17 cellular contexts compared by ENCODE assay signal in the genomic region with DNA sequence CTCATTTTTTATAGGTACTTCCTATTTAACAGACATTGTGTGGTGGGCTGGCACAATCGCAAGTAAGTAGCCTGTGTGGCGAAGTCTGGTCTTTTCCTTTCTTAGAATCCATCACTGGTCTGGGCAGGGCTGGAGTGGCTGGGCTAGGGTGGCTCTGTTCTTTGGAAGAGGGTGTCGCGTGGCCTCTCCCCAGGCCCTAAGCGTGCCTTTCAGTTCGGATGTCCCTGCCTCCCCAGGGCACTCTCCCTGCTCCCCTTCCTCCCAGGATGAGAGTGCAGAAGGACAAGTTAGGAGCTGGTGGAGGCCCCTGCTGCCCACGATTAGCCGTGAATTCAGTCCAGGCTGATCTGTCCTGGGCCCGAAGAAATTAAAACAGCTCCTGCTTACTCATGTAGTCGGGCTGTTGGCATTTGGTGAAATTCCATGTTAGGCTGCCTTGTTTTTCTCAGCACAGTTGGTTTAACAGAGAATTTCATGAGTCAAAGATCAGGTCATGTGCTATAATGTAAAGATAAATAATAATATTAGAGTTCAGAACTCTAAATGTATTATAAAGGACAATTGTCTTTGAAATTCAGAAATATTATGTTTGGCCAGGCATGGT. TPM values are rescaled to one million over a fixed set of nuclear protein-coding genes. Genes with fewer than 3 reads are reported as not detected.
DNase-seq lines count a peak whose midpoint lies in the region; FAIRE-seq and TF ChIP-seq lines count a peak whose summit lies in the region.
"Had no signal": no experiment of that assay in that cellular context is flagged by ENCODE, and none has a peak within 500 bp of the region (broad histone marks: within the 10 kb centered on the region; RNA-seq: fewer than 3 reads in every experiment).

No MANE protein-coding gene starts in this region.

- no peaks in the 10 kb centered on the region for H3K79me2 ChIP-seq in GM23248 (ENCODE audit: insufficient read depth)
- H3K79me2 ChIP-seq: parathyroid adenoma had no signal

- H4K20me1 ChIP-seq in BLaER1 (peaks cover 29% of the 10 kb centered on the region), GM23248 (ENCODE audit: insufficient read depth) (no peaks in the 10 kb centered on the region)

- DNase-seq in GM23248: peak; percentile 6
- DNase-seq in adipocyte (ENCODE audit: low read depth): peak; percentile 17
- DNase-seq in mesenteric fat pad (ENCODE audit: low spot score): peak; percentile 86
- no peak for DNase-seq in small intestine
- no peak for DNase-seq in NCI-H2029 (lab: John Stamatoyannopoulos, UW)
- no peak for DNase-seq in GM10266 (ENCODE audit: extremely low spot score)
- DNase-seq: activated CD8-positive, alpha-beta memory T cell treated with anti-CD3 and anti-CD28 coated beads for 24 hours; activated T-cell treated with anti-CD3 and anti-CD28 coated beads, Interleukin-2, amount 50 U/mL, for 48 hours; Karpas-422; naive thymus-derived CD4-positive, alpha-beta T cell; NCI-H187; NCI-H226; NCI-H774 had no signal

- H3K4me2 ChIP-seq in BLaER1: peak overlapping the region; percentile 74
- no peak overlapping the region for H3K4me2 ChIP-seq in GM23248 (ENCODE audit: unreplicated experiment)

- H3K9me3 ChIP-seq in BLaER1: no peaks in the 10 kb centered on the region
- H3K9me3 ChIP-seq in GM23248 (ENCODE audit: low read depth): no peaks in the 10 kb centered on the region
- H3K9me3 ChIP-seq in adipocyte (ENCODE audit: control insufficient read depth, low read length): no peaks in the 10 kb centered on the region
- no peaks in the 10 kb centered on the region for H3K9me3 ChIP-seq in small intestine (ENCODE audit: control insufficient read depth, low read depth)

- H3K27me3 ChIP-seq in BLaER1 (no peaks in the 10 kb centered on the region), GM23248 (replicated peaks; ENCODE audit: insufficient read depth) (no peaks in the 10 kb centered on the region), adipocyte (replicated peaks; ENCODE audit: control insufficient read depth, insufficient read depth, low read length) (no peaks in the 10 kb centered on the region), small intestine (ENCODE audit: control insufficient read depth in 2 of 2, insufficient read depth in 2 of 2, low read length in 2 of 2) (no peaks in the 10 kb centered on the region)

- FAIRE-seq in small intestine (lab: Jason Lieb, UNC): no peak
- FAIRE-seq: urothelium cell line had no signal

- H3K4me3 ChIP-seq in BLaER1 (peak overlapping the region; percentile 32; the same call in 1 of the 2 replicates), GM23248 (no peak overlapping the region), adipocyte (ENCODE audit: low read length) (no peak overlapping the region), small intestine (ENCODE audit: low read depth in 1 of 2, low read length in 2 of 2) (no peak overlapping the region)
- H3K4me3 ChIP-seq: coronary artery had no signal

- TF ChIP-seq CTCF in GM10266 (IDR thresholded peaks at IDR 0.05; ENCODE audit: control insufficient read depth, insufficient read depth, low read depth, missing control alignments): no peak

- H3K4me1 ChIP-seq in BLaER1: peaks cover 49% of the 10 kb centered on the region
- no peaks in the 10 kb centered on the region for H3K4me1 ChIP-seq in GM23248 (ENCODE audit: insufficient read depth)
- H3K4me1 ChIP-seq in adipocyte (ENCODE audit: control insufficient read depth, insufficient read depth, low read length): no peaks in the 10 kb centered on the region
- H3K4me1 ChIP-seq in small intestine (ENCODE audit: control insufficient read depth in 2 of 2, insufficient read depth in 1 of 2, low read depth in 1 of 2, low read length in 1 of 2): peaks cover 1 to 4% of the 10 kb centered on the region in 2 donors
- H3K4me1 ChIP-seq: parathyroid adenoma had no signal

- H3K9me2 ChIP-seq in GM23248 (ENCODE audit: insufficient read depth): no peaks in the 10 kb centered on the region

- in situ Hi-C loops in GM23248 (cut with MboI): no loop called here

- H2AFZ ChIP-seq in GM23248: no peak overlapping the region
- H2AFZ ChIP-seq: parathyroid adenoma had no signal

- H3K9ac ChIP-seq in BLaER1 (peak overlapping the region; percentile 43), GM23248 (no peak overlapping the region), adipocyte (ENCODE audit: low read length) (no peak overlapping the region)
- H3K9ac ChIP-seq: parathyroid adenoma had no signal

- peak overlapping the region; percentile 75 for H3K27ac ChIP-seq in BLaER1
- H3K27ac ChIP-seq in GM23248: no peak overlapping the region
- no peak overlapping the region for H3K27ac ChIP-seq in small intestine (ENCODE audit: low read depth in 1 of 2, low read length in 1 of 2)
- H3K27ac ChIP-seq: coronary artery, parathyroid adenoma had no signal

- WGBS in GM23248 (ENCODE audit: low coverage in 1 of 2, low lambda C conversion rate in 2 of 2, missing lambda C conversion rate in 2 of 2), 2 experiments: 83 to 88% methylated on average over 8 to 10 of the region's 10 CpGs
- WGBS in small intestine, 3 donors: 92 to 93% (median 93%) methylated on average over 10 of the region's 10 CpGs

- peaks cover 50% of the 10 kb centered on the region for H3K36me3 ChIP-seq in BLaER1
- H3K36me3 ChIP-seq in GM23248 (ENCODE audit: low read depth): no peaks in the 10 kb centered on the region
- H3K36me3 ChIP-seq in adipocyte (ENCODE audit: control insufficient read depth, insufficient read depth, low read length, severe bottlenecking): no peaks in the 10 kb centered on the region
- peaks cover 0 to 3% of the 10 kb centered on the region in 2 donors for H3K36me3 ChIP-seq in small intestine (ENCODE audit: control insufficient read depth in 2 of 2, insufficient read depth in 2 of 2, low read length in 2 of 2)

- no peaks in the 10 kb centered on the region for H3F3A ChIP-seq in GM23248 (ENCODE audit: insufficient read depth)

RNA-seq across cellular contexts. Expression of a gene that starts 24.4 kb away (rescaled TPM):
- 7.1 and 11.4 TPM in 2 replicates for total RNA-seq in GM23248 (2014; rRNA removed; shearing (Covaris generic))
- polyA plus RNA-seq in GM23248 (2016; fragmentation: Nextera tagmentation; extraction: Ambion mirVana): 4.9 and 5.0 TPM in 2 replicates
- total RNA-seq in mesenteric fat pad: 10.2 TPM
- polyA plus RNA-seq in small intestine: 10 to 100 TPM in 1 of 3 donors, 1 to 10 TPM in 2; 8.4 to 11.0 (median 8.7) TPM

RNA-seq across cellular contexts. Expression of a gene that starts 27.6 kb away (rescaled TPM):
- total RNA-seq in GM23248 (2014; rRNA removed; shearing (Covaris generic)): 100 and 110 TPM in 2 replicates
- polyA plus RNA-seq in GM23248 (2016; fragmentation: Nextera tagmentation; extraction: Ambion mirVana): 74.9 and 75.8 TPM in 2 replicates
- total RNA-seq in mesenteric fat pad: 43.4 TPM
- 10 to 100 TPM; 15.0 to 40.3 (median 21.1) TPM for polyA plus RNA-seq in small intestine

Comparison
In these comparisons a context has a peak if more than half of its experiments do, and no peak if none do; other contexts are left out.
1. DNase-seq: peak in GM23248 (single experiment), adipocyte (single experiment) and mesenteric fat pad (single experiment); none in small intestine (single experiment), NCI-H2029 (single experiment) and GM10266 (single experiment).